In the genomic region with DNA sequence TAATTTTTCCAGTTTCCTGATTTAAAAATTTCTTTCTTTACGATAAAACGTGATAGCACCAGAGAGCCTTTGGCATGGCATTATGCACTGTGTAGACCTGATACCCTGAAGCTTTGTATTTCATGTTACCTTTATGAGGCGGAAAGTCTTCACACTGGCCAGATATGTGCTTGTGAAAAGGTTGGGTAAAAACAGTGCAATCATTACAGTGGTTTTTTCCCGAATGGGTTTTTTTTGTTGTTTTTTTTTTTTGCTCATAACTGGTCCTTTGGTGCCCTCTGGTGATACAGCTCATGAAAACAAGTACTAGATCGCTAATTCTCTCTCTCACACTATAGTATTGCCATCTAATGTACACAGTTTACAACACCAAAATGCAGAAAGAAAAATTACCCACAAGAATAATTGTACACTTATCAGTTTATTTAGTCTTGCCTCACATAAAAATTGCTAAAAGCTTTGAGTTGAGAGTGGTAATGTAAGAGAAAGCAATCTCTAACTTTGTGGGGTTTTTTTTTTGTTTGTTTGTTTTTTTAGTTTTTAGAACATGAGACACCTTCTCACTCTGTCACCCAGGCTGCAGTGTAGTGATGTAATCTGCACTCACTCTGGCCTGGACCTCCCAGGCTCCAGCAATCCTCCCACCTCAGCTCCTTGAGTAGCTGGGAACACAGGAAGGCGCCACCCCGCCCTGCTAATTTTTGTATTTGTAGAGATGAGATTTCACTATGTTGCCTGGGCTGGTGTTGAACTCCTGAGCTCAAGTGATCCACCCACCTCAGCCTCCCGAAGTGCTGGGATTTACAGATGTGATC, we compare ENCODE assay signal across 8 cellular contexts. TPM values are rescaled to one million over a fixed set of nuclear protein-coding genes. Genes with fewer than 3 reads are reported as not detected.
DNase-seq lines count a peak whose midpoint lies in the region; ATAC-seq and TF ChIP-seq lines count a peak whose summit lies in the region.

No MANE protein-coding gene starts in this region.

- H3K4me1 Mint-ChIP-seq in naive thymus-derived CD4-positive, alpha-beta T cell = peaks cover 0 to 24% (median 5%) of the 10 kb centered on the region in 7 donors

- H3K36me3 Mint-ChIP-seq in naive thymus-derived CD4-positive, alpha-beta T cell = peaks cover 6 to 21% (median 10%) of the 10 kb centered on the region in 5 donors

- no peak overlapping the region for H3K27ac Mint-ChIP-seq in naive thymus-derived CD4-positive, alpha-beta T cell

- intact Hi-C loops in naive thymus-derived CD4-positive, alpha-beta T cell (cut with micrococcal nuclease) = loop anchor here (1.0 to 10.0 kb wide), 5 partner anchors 191 to 1976 kb away; no protein-coding TSS in a partner anchor

- no peak overlapping the region for H3K27ac ChIP-seq in naive thymus-derived CD4-positive, alpha-beta T cell (ENCODE audit: low read depth, low read length)

- ATAC-seq in GM18498 (IDR thresholded peaks at IDR 0.05; ENCODE audit: unreplicated experiment) = peak; percentile 78
- ATAC-seq in HG03103 (IDR thresholded peaks at IDR 0.05; ENCODE audit: low read depth, unreplicated experiment) = peak; percentile 59
- peak; percentile 73 for ATAC-seq in naive thymus-derived CD4-positive, alpha-beta T cell

- H3K4me1 ChIP-seq in naive thymus-derived CD4-positive, alpha-beta T cell (ENCODE audit: control insufficient read depth in 2 of 2, insufficient read depth in 2 of 2, low read length in 2 of 2) = peaks cover 0 to 6% of the 10 kb centered on the region in 2 donors

- H3K9me3 Mint-ChIP-seq in naive thymus-derived CD4-positive, alpha-beta T cell = peaks cover 6 to 32% (median 13%) of the 10 kb centered on the region in 11 donors

- no peaks in the 10 kb centered on the region for H3K36me3 ChIP-seq in naive thymus-derived CD4-positive, alpha-beta T cell (ENCODE audit: control insufficient read depth in 2 of 3, insufficient read depth in 3 of 3, low read length in 3 of 3)

- H3K27me3 ChIP-seq in naive thymus-derived CD4-positive, alpha-beta T cell (ENCODE audit: control insufficient read depth in 2 of 2, insufficient read depth in 2 of 2, low read length in 2 of 2) = no peaks in the 10 kb centered on the region

- H3K27me3 Mint-ChIP-seq in naive thymus-derived CD4-positive, alpha-beta T cell = no peaks in the 10 kb centered on the region

- POLR2A ChIA-PET in naive thymus-derived CD4-positive, alpha-beta T cell (lab: Charles Lee) = interaction anchor here (0.7 kb wide), 1 partner anchor 181 kb away, joined by 3 read pairs; no protein-coding TSS in a partner anchor

- DNase-seq in AG09309 (ENCODE audit: low read depth) (no peak), RKO (ENCODE audit: low spot score) (peak; percentile 48), epithelial cell of esophagus (ENCODE audit: low read depth) (peak; percentile 50), NCI-H128 (lab: John Stamatoyannopoulos, UW; ENCODE audit: unreplicated experiment) (no peak), DMS79 treated with DMSO at 0.1 percent for 48 hours (lab: John Stamatoyannopoulos, UW) (no peak)
- peak in 5 of 9 donors; percentile 37 to 52 (median 39) for DNase-seq in naive thymus-derived CD4-positive, alpha-beta T cell

- peak; percentile 56 for TF ChIP-seq CTCF in AG09309 (IDR thresholded peaks at IDR 0.05; ENCODE audit: control insufficient read depth, insufficient read depth, low read depth, low read length, missing control alignments)
- TF ChIP-seq CTCF in epithelial cell of esophagus (IDR thresholded peaks at IDR 0.05; ENCODE audit: insufficient read depth, low read depth, low read length, missing control alignments) = peak; percentile 59

- CTCF ChIA-PET in naive thymus-derived CD4-positive, alpha-beta T cell (lab: Charles Lee) = interaction anchor here (0.6 to 2.1 kb wide), 10 partner anchors 10 to 394 kb away, joined by 3 to 7 read pairs (median 4); no protein-coding TSS in a partner anchor

- H3K9me3 ChIP-seq in naive thymus-derived CD4-positive, alpha-beta T cell (ENCODE audit: control insufficient read depth in 2 of 3, low read length in 3 of 3) = peaks cover 0 to 23% (median 0%) of the 10 kb centered on the region in 3 experiments

- no peak overlapping the region for H3K4me3 Mint-ChIP-seq in naive thymus-derived CD4-positive, alpha-beta T cell

- H3K4me3 ChIP-seq in AG09309 (ENCODE audit: control insufficient read depth, low read depth, low read length) (no peak overlapping the region), epithelial cell of esophagus (ENCODE audit: low read length) (no peak overlapping the region)
- no peak overlapping the region for H3K4me3 ChIP-seq in naive thymus-derived CD4-positive, alpha-beta T cell (ENCODE audit: low read length)

RNA-seq across cellular contexts. Expression of a gene that starts 21.3 kb away (rescaled TPM):
- total RNA-seq in naive thymus-derived CD4-positive, alpha-beta T cell = 100 to 1,000 TPM; 117 to 215 (median 153) TPM
- polyA plus RNA-seq in naive thymus-derived CD4-positive, alpha-beta T cell = 10 to 100 TPM; 18.4 to 53.4 TPM

Comparison
In these comparisons a context has a peak if more than half of its experiments do, and no peak if none do; other contexts are left out.
1. DNase-seq: peak in RKO (single experiment), epithelial cell of esophagus (single experiment) and naive thymus-derived CD4-positive, alpha-beta T cell (5 of 9); none in AG09309 (single experiment), NCI-H128 (single experiment) and DMS79 treated with DMSO at 0.1 percent for 48 hours (single experiment).
2. Peak in every context shown above with its lines, with median percentiles within 50 percentile points of each other: ATAC-seq.